In genomic region chr3:43106293-43106628, GRCh38 we compare ENCODE assay signal across 8 cellular contexts. TPM values are rescaled to one million over a fixed set of nuclear protein-coding genes. Genes with fewer than 3 reads are reported as not detected.
A peak's percentile ranks its signal among the peaks of the same experiment; 100 is the strongest.
DNase-seq lines count a peak whose midpoint lies in the region; ATAC-seq and TF ChIP-seq lines count a peak whose summit lies in the region.

No MANE protein-coding gene starts in this region.

- TF ChIP-seq CTCF in epithelial cell of esophagus (IDR thresholded peaks at IDR 0.05; ENCODE audit: insufficient read depth, low read depth, low read length, missing control alignments), result no peak

- H3K4me2 ChIP-seq in neuronal stem cell (ENCODE audit: insufficient read depth, low read length, poor library complexity, severe bottlenecking), result peak overlapping the region; percentile 63

- intact Hi-C loops in CD4-positive, alpha-beta memory T cell (cut with micrococcal nuclease), result loop anchor here (2.0 to 10.0 kb wide), 4 partner anchors 84 to 1141 kb away; partner anchors contain the start of genes SNRK and ULK4

- no peak overlapping the region for H3K9ac ChIP-seq in neuronal stem cell (ENCODE audit: low read depth, low read length, poor library complexity)

- no peak overlapping the region for H2BK120ac ChIP-seq in neuronal stem cell (ENCODE audit: low read depth, low read length)

- no peaks in the 10 kb centered on the region for H3K36me3 Mint-ChIP-seq in CD4-positive, alpha-beta memory T cell

- no peak for DNase-seq in CD4-positive, alpha-beta memory T cell
- DNase-seq in MG63, result no peak
- no peak for DNase-seq in epithelial cell of esophagus (ENCODE audit: low read depth)
- DNase-seq in neuronal stem cell (ENCODE audit: low spot score), result no peak
- DNase-seq in ecto neural progenitor cell (ENCODE audit: low spot score), result no peak
- no peak for DNase-seq in LoVo (ENCODE audit: low spot score)
- DNase-seq in NCI-H510A treated with DMSO at 0.1 percent for 48 hours (lab: John Stamatoyannopoulos, UW), result no peak

- H4K8ac ChIP-seq in neuronal stem cell (ENCODE audit: low read depth, low read length), result no peak overlapping the region

- no peaks in the 10 kb centered on the region for H3K9me3 Mint-ChIP-seq in CD4-positive, alpha-beta memory T cell

- CTCF ChIA-PET in CD4-positive, alpha-beta memory T cell (lab: Charles Lee; ENCODE audit: partially characterized antibody), result no interaction called here

- no peak overlapping the region for H2BK5ac ChIP-seq in neuronal stem cell (ENCODE audit: low read length)

- no peak overlapping the region for H2AK5ac ChIP-seq in neuronal stem cell (ENCODE audit: low read depth, low read length)

- no peak overlapping the region for H2BK12ac ChIP-seq in neuronal stem cell (ENCODE audit: low read length)

- H3K27me3 ChIP-seq in CD4-positive, alpha-beta memory T cell (ENCODE audit: insufficient read depth, low read length), result no peaks in the 10 kb centered on the region
- H3K27me3 ChIP-seq in MG63 (no peaks in the 10 kb centered on the region), neuronal stem cell (ENCODE audit: control insufficient read depth in 3 of 3, insufficient read depth in 3 of 3, low read depth in 1 of 3, low read length in 3 of 3) (peaks cover 0 to 9% (median 1%) of the 10 kb centered on the region in 3 experiments)

- H3K23ac ChIP-seq in neuronal stem cell (ENCODE audit: low read depth, low read length, poor library complexity), result no peak overlapping the region

- H3K4ac ChIP-seq in neuronal stem cell (ENCODE audit: low read length), result no peak overlapping the region

- WGBS in neuronal stem cell (ENCODE audit: extremely low coverage in 2 of 2, insufficient read length in 2 of 2, insufficient replicate concordance in 1 of 2), 2 donors, result no CpG with 5 or more reads among the region's 6 CpGs

- ATAC-seq in GM19023 (IDR thresholded peaks at IDR 0.05; ENCODE audit: unreplicated experiment), result no peak

- no peak overlapping the region for H3K27ac ChIP-seq in CD4-positive, alpha-beta memory T cell (ENCODE audit: low read depth, low read length)
- H3K27ac ChIP-seq in neuronal stem cell (replicated peaks; ENCODE audit: low read length), result no peak overlapping the region

- no peak overlapping the region for H3K14ac ChIP-seq in neuronal stem cell (ENCODE audit: low read length)

- peaks cover 2% of the 10 kb centered on the region for H3K79me1 ChIP-seq in neuronal stem cell (ENCODE audit: low read depth, low read length)

- H3K9me3 ChIP-seq in CD4-positive, alpha-beta memory T cell (ENCODE audit: control insufficient read depth in 1 of 2, low read length in 2 of 2), result no peaks in the 10 kb centered on the region
- H3K9me3 ChIP-seq in MG63 (no peaks in the 10 kb centered on the region), neuronal stem cell (replicated peaks in 1 of 2; ENCODE audit: control insufficient read depth in 2 of 2, insufficient read depth in 1 of 2, low read depth in 1 of 2, low read length in 2 of 2) (no peaks in the 10 kb centered on the region)

- peak overlapping the region; percentile 12 to 75 (median 58) for H3K27ac Mint-ChIP-seq in CD4-positive, alpha-beta memory T cell

- H3K4me1 Mint-ChIP-seq in CD4-positive, alpha-beta memory T cell, result peaks cover 11 to 22% (median 14%) of the 10 kb centered on the region in 4 donors

- H4K91ac ChIP-seq in neuronal stem cell (ENCODE audit: low read depth, low read length, poor library complexity), result no peak overlapping the region

- peaks cover 0 to 2% of the 10 kb centered on the region in 2 donors for H3K27me3 Mint-ChIP-seq in CD4-positive, alpha-beta memory T cell

- H3K4me3 Mint-ChIP-seq in CD4-positive, alpha-beta memory T cell, result peak overlapping the region; percentile 82 to 88 (median 84)

- peak overlapping the region; percentile 100 for H2AFZ ChIP-seq in neuronal stem cell (ENCODE audit: low read length)

- H3K4me1 ChIP-seq in CD4-positive, alpha-beta memory T cell (ENCODE audit: insufficient read depth, low read length), result peaks cover 21% of the 10 kb centered on the region
- H3K4me1 ChIP-seq in neuronal stem cell (ENCODE audit: control insufficient read depth in 2 of 2, insufficient read depth in 1 of 2, low read depth in 1 of 2, low read length in 2 of 2), result peaks cover 4 to 7% of the 10 kb centered on the region in 2 donors

- no peak overlapping the region for H3K18ac ChIP-seq in neuronal stem cell (ENCODE audit: low read length)

- no peaks in the 10 kb centered on the region for H3K36me3 ChIP-seq in CD4-positive, alpha-beta memory T cell (ENCODE audit: insufficient read depth, low read length)
- H3K36me3 ChIP-seq in MG63 (no peaks in the 10 kb centered on the region), neuronal stem cell (replicated peaks in 1 of 2; ENCODE audit: control insufficient read depth in 2 of 2, insufficient read depth in 2 of 2, low read length in 2 of 2) (no peaks in the 10 kb centered on the region)

- H2BK15ac ChIP-seq in neuronal stem cell (ENCODE audit: low read length), result no peak overlapping the region

- H3K4me3 ChIP-seq in CD4-positive, alpha-beta memory T cell (ENCODE audit: low read length in 2 of 2), result peak overlapping the region in 1 of 2 donors; percentile 61
- H3K4me3 ChIP-seq in MG63 (peak overlapping the region; percentile 65), epithelial cell of esophagus (ENCODE audit: low read length) (peak overlapping the region; percentile 14), neuronal stem cell (ENCODE audit: low read length in 2 of 2) (peak overlapping the region in 1 of 2 donors; percentile 80)

- POLR2A ChIA-PET in CD4-positive, alpha-beta memory T cell (lab: Charles Lee; ENCODE audit: partially characterized antibody), result interaction anchor here (1.0 to 1.2 kb wide), 2 partner anchors 82 to 144 kb away, joined by 3 to 4 read pairs; no protein-coding TSS in a partner anchor

RNA-seq across cellular contexts. Expression of gene POMGNT2, which starts 0.4 kb away (rescaled TPM):
- 1 to 10 TPM; 5.4 TPM for total RNA-seq in CD4-positive, alpha-beta memory T cell
- 1 to 10 TPM; 6.5 to 8.1 TPM for polyA plus RNA-seq in CD4-positive, alpha-beta memory T cell
- 10.6 and 13.6 TPM in 2 replicates for total RNA-seq in MG63 (2014; rRNA removed; shearing (Covaris generic); ENCODE audit: low replicate concordance)
- polyA plus RNA-seq in neuronal stem cell (2013, experiment 1 of 2), result 21.8 TPM
- polyA plus RNA-seq in neuronal stem cell (2013, experiment 2 of 2), result 21.6 TPM
